ENCODE assay signal across 8 cellular contexts in genomic region chr1:224356685-224357625, GRCh38.
A peak's percentile ranks its signal among the peaks of the same experiment; 100 is the strongest.
DNase-seq lines count a peak whose midpoint lies in the region; ATAC-seq and FAIRE-seq lines count a peak whose summit lies in the region.

Gene CNIH4 (plus strand): TSS chr1:224356879. CDS start chr1:224356925, 46 bp downstream.

- ATAC-seq in GM19023 (IDR thresholded peaks at IDR 0.05; ENCODE audit: unreplicated experiment) (peak; percentile 99), HG03280 (IDR thresholded peaks at IDR 0.05; ENCODE audit: unreplicated experiment) (peak; percentile 99)
- peak; percentile 99 for ATAC-seq in central memory CD8-positive, alpha-beta T cell (replicated peaks; ENCODE audit: extremely low read depth, poor library complexity, severe bottlenecking)

- peak; percentile 86 for FAIRE-seq in islet of Langerhans (lab: Jason Lieb, UNC)

- H3K36me3 Mint-ChIP-seq in central memory CD8-positive, alpha-beta T cell (ENCODE audit: insufficient read depth), result peaks cover 10% of the 10 kb centered on the region

- peak within 1 kb of the TSS; percentile 89 for H3K27ac Mint-ChIP-seq in central memory CD8-positive, alpha-beta T cell (ENCODE audit: low read depth)

- no peaks in the 10 kb centered on the region for H3K27me3 Mint-ChIP-seq in central memory CD8-positive, alpha-beta T cell

- peak within 1 kb of the TSS; percentile 99 for H3K4me3 Mint-ChIP-seq in central memory CD8-positive, alpha-beta T cell

- peaks cover 45% of the 10 kb centered on the region for H3K4me1 Mint-ChIP-seq in central memory CD8-positive, alpha-beta T cell

- peak; percentile 95 for DNase-seq in AG08396 (ENCODE audit: low spot score)
- peak; percentile 92 for DNase-seq in NCI-H345 treated with DMSO at 0.1 percent for 48 hours (lab: John Stamatoyannopoulos, UW; ENCODE audit: unreplicated experiment)
- peak; percentile 85 for DNase-seq in activated CD4-positive, CD25-positive, alpha-beta regulatory T cell treated with anti-CD3 and anti-CD28 coated beads, Interleukin-2, amount 50 U/mL, for 16 hours (ENCODE audit: low read depth, low spot score)
- DNase-seq in central memory CD8-positive, alpha-beta T cell (ENCODE audit: low spot score in 2 of 2), result peak; percentile 75 to 85
- peak; percentile 81 for DNase-seq in stimulated activated CD4-positive, alpha-beta T cell treated with anti-CD3 and anti-CD28 coated beads, Interleukin-12 subunit alpha, Interleukin-12 subunit beta, amount 100 ng/mL, for 4 hours

- H3K9me3 Mint-ChIP-seq in central memory CD8-positive, alpha-beta T cell, result no peaks in the 10 kb centered on the region

Comparison
In these comparisons a context has a peak if more than half of its experiments do, and no peak if none do; other contexts are left out.
1. Peak in every context shown above with its lines: DNase-seq and ATAC-seq.